In genomic region chr9:97038909-97039781, GRCh38 we compare ENCODE assay signal across 8 cellular contexts. TPM values are rescaled to one million over a fixed set of nuclear protein-coding genes. Genes with fewer than 3 reads are reported as not detected.
DNase-seq lines count a peak whose midpoint lies in the region; ATAC-seq and TF ChIP-seq lines count a peak whose summit lies in the region.

Gene CTSV (minus strand): TSS chr9:97039142. CDS start chr9:97038043, 1,099 bp downstream.

- H3K36me3 ChIP-seq in Karpas-422 (ENCODE audit: insufficient read depth, low read length) (no peaks in the 10 kb centered on the region), neural progenitor cell (peaks cover 4% of the 10 kb centered on the region), stomach (no peaks in the 10 kb centered on the region)

- H3K79me2 ChIP-seq in Karpas-422 (ENCODE audit: low read length) (no peaks in the 10 kb centered on the region), neural progenitor cell (ENCODE audit: low read depth) (peaks cover 16% of the 10 kb centered on the region)

- H3K27ac ChIP-seq in Karpas-422 (ENCODE audit: low read length) (no peak within 1 kb of the TSS), neural progenitor cell (peak within 1 kb of the TSS; percentile 68), stomach (peak within 1 kb of the TSS in 4 of 5 donors; percentile 56 to 76 (median 68))

- peak within 1 kb of the TSS; percentile 42 for H3K27ac Mint-ChIP-seq in neural progenitor cell

- peaks cover 17% of the 10 kb centered on the region for H3K27me3 Mint-ChIP-seq in neural progenitor cell (ENCODE audit: insufficient read depth, low read depth)

- no peak for TF ChIP-seq CTCF in foreskin fibroblast (IDR thresholded peaks at IDR 0.05; ENCODE audit: low read depth, low read length)
- TF ChIP-seq CTCF in neural progenitor cell (IDR thresholded peaks at IDR 0.05) = no peak
- TF ChIP-seq CTCF in stomach (IDR thresholded peaks at IDR 0.05) = peak in 1 of 7 experiments; percentile 6

- peak; percentile 72 for DNase-seq in DMS153 (lab: John Stamatoyannopoulos, UW)
- peak; percentile 93 for DNase-seq in Karpas-422
- DNase-seq in RPMI8226 = peak; percentile 85
- peak; percentile 46 for DNase-seq in activated effector memory CD4-positive, alpha-beta T cell treated with Interleukin-2 at 50 U/mL for 16 hours
- peak; percentile 73 to 91 for DNase-seq in foreskin fibroblast
- peak; percentile 98 for DNase-seq in neural progenitor cell (ENCODE audit: low spot score)
- DNase-seq in stomach = peak; percentile 95

- intact Hi-C loops in stomach (cut with DNase I; ENCODE audit: low total_unique reads) = no loop called here

- H4K20me1 ChIP-seq in Karpas-422 (ENCODE audit: insufficient read depth, low read depth, low read length) = no peaks in the 10 kb centered on the region
- H4K20me1 ChIP-seq in neural progenitor cell (ENCODE audit: low read depth) = no peaks in the 10 kb centered on the region

- peak; percentile 96 for ATAC-seq in GM21786 (IDR thresholded peaks at IDR 0.05; ENCODE audit: unreplicated experiment)

- H3K4me1 ChIP-seq in Karpas-422 (ENCODE audit: low read length) (peaks cover 13% of the 10 kb centered on the region), neural progenitor cell (peaks cover 6% of the 10 kb centered on the region), stomach (peaks cover 7 to 17% (median 14%) of the 10 kb centered on the region in 4 donors)

- H3K36me3 Mint-ChIP-seq in neural progenitor cell = peaks cover 9% of the 10 kb centered on the region

- no peaks in the 10 kb centered on the region for H3K9me2 ChIP-seq in Karpas-422 (replicated peaks; ENCODE audit: insufficient read depth, low read length)

- H3K9me3 Mint-ChIP-seq in neural progenitor cell = peaks cover 2% of the 10 kb centered on the region

- TF ChIP-seq EP300 in stomach (IDR thresholded peaks at IDR 0.05) = no peak

- H3K4me3 ChIP-seq in Karpas-422 (ENCODE audit: low read length) = peak within 1 kb of the TSS; percentile 74
- peak within 1 kb of the TSS; percentile 60 to 66 for H3K4me3 ChIP-seq in foreskin fibroblast (ENCODE audit: low read depth in 1 of 2, low read length in 2 of 2)
- H3K4me3 ChIP-seq in neural progenitor cell = peak within 1 kb of the TSS; percentile 83
- peak within 1 kb of the TSS; percentile 42 to 63 (median 53) for H3K4me3 ChIP-seq in stomach

- peak in 1 of 4 donors; percentile 19 for TF ChIP-seq POLR2A in stomach (IDR thresholded peaks at IDR 0.05)

- H3K9me3 ChIP-seq in Karpas-422 (ENCODE audit: low read length) (no peaks in the 10 kb centered on the region), neural progenitor cell (ENCODE audit: low read depth) (no peaks in the 10 kb centered on the region), stomach (peaks cover 0 to 5% (median 0%) of the 10 kb centered on the region in 4 donors)

- 0 to 3% (median 1%) methylated on average over 26 to 60 of the region's 60 CpGs for WGBS in stomach, 5 donors

- peaks cover 8% of the 10 kb centered on the region for H3K4me1 Mint-ChIP-seq in neural progenitor cell

- no peaks in the 10 kb centered on the region for H3K27me3 ChIP-seq in Karpas-422 (ENCODE audit: low read length)
- H3K27me3 ChIP-seq in neural progenitor cell = peaks cover 9% of the 10 kb centered on the region
- H3K27me3 ChIP-seq in stomach = peaks cover 0 to 49% (median 7%) of the 10 kb centered on the region in 3 donors

- H3K4me2 ChIP-seq in Karpas-422 (ENCODE audit: low read depth, low read length, poor library complexity, severe bottlenecking) (peak within 1 kb of the TSS; percentile 79), neural progenitor cell (peak within 1 kb of the TSS; percentile 97)

- H3F3A ChIP-seq in neural progenitor cell (ENCODE audit: low read depth) = peaks cover 9% of the 10 kb centered on the region

- H2AFZ ChIP-seq in Karpas-422 (ENCODE audit: low read length) (peak within 1 kb of the TSS; percentile 100), neural progenitor cell (replicated peaks) (peak within 1 kb of the TSS; percentile 95)

- H3K9ac ChIP-seq in Karpas-422 (ENCODE audit: low read length) (peak within 1 kb of the TSS; percentile 69), neural progenitor cell (peak within 1 kb of the TSS; percentile 44)

- H3K4me3 Mint-ChIP-seq in neural progenitor cell = peak within 1 kb of the TSS; percentile 93

RNA-seq across cellular contexts. Expression of gene CTSV, which starts in this region (rescaled TPM):
- total RNA-seq in Karpas-422 (2014; rRNA removed; shearing (Covaris generic); ENCODE audit: low replicate concordance) = 0.22 and 6.5 TPM in 2 replicates
- total RNA-seq in neural progenitor cell (ENCODE audit: low replicate concordance) (40.4 and 52.2 TPM in 2 replicates), stomach (10 to 100 TPM in 1 of 5 donors, 1 to 10 TPM in 1, under 1 TPM in 1, not detected in 2; 0.43 to 11.0 (median 7.7) TPM)
- polyA plus RNA-seq in stomach = 1 to 10 TPM in 2 of 3 donors, under 1 TPM in 1; 0.61 to 6.6 (median 6.0) TPM

Comparison
In these comparisons a context has a peak if more than half of its experiments do, and no peak if none do; other contexts are left out.
1. DNase-seq: peak in every context shown above with its lines; median percentile 98 in neural progenitor cell; 95 in stomach; 93 in Karpas-422; 85 in RPMI8226; 82 in foreskin fibroblast; 72 in DMS153; 46 in activated effector memory CD4-positive, alpha-beta T cell treated with Interleukin-2 at 50 U/mL for 16 hours.